Comparison of ENCODE assay signal across 21 cellular contexts in genomic region chr7:70733115-70733514, GRCh38.
"Had no signal": no experiment of that assay in that cellular context is flagged by ENCODE, and none has a peak within 500 bp of the region (broad histone marks: within the 10 kb centered on the region; RNA-seq: fewer than 3 reads in every experiment).

No MANE protein-coding gene starts in this region.

- H3K4me1 ChIP-seq: pancreas had no signal

- H3K27me3 ChIP-seq: esophagus muscularis mucosa, pancreas, stomach, thyroid gland had no signal

- H3K9me3 Mint-ChIP-seq: immature natural killer cell; natural killer cell treated with Interleukin-12 subunit alpha and Interleukin-12 subunit beta and Interleukin-15 and Interleukin-18, amount 100 ng/mL, for 72 hours; stimulated activated effector memory CD8-positive, alpha-beta T cell treated with anti-CD3 and anti-CD28 coated beads, Interleukin-12 subunit alpha, Interleukin-12 subunit beta, amount 100 ng/mL, for 72 hours had no signal

- H3K27me3 Mint-ChIP-seq: naive B cell; natural killer cell treated with Interleukin-12 subunit alpha and Interleukin-12 subunit beta and Interleukin-15 and Interleukin-18, amount 100 ng/mL, for 72 hours had no signal

- DNase-seq: dermis blood vessel endothelial cell; effector memory CD4-positive, alpha-beta T cell; hypothalamus; immature natural killer cell; left ventricle myocardium superior; lower lobe of right lung; naive B cell; pancreas; stimulated activated CD4-positive, alpha-beta T cell treated with anti-CD3 and anti-CD28 coated beads, Interleukin-2, amount 100 ng/mL, for 24 hours; stimulated activated CD4-positive, alpha-beta T cell treated with anti-CD3 and anti-CD28 coated beads, Interleukin-4, amount 100 ng/mL, for 24 hours; stimulated activated naive CD4-positive, alpha-beta T cell treated with Interleukin-2 at 50 U/mL for 16 hours; stomach; thyroid gland; trophoblast cell had no signal

- H3K9me3 ChIP-seq: esophagus muscularis mucosa, lower lobe of right lung, neutrophil, pancreas, stomach, thyroid gland had no signal

- ATAC-seq: left ventricle myocardium superior; lower lobe of right lung; natural killer cell treated with Interleukin-12 subunit alpha and Interleukin-12 subunit beta and Interleukin-15 and Interleukin-18, amount 100 ng/mL, for 72 hours; pancreas; sciatic nerve; stimulated activated effector memory CD8-positive, alpha-beta T cell treated with anti-CD3 and anti-CD28 coated beads, Interleukin-12 subunit alpha, Interleukin-12 subunit beta, amount 100 ng/mL, for 72 hours had no signal

- H3K4me3 ChIP-seq: coronary artery, esophagus muscularis mucosa, lower lobe of right lung, pancreas, stomach, thyroid gland had no signal

- H3K27ac ChIP-seq: coronary artery, esophagus muscularis mucosa, lower lobe of right lung, neutrophil, pancreas, stomach, thyroid gland had no signal

- H3K4me3 Mint-ChIP-seq: naive B cell; natural killer cell treated with Interleukin-12 subunit alpha and Interleukin-12 subunit beta and Interleukin-15 and Interleukin-18, amount 100 ng/mL, for 72 hours; neural crest cell; stimulated activated effector memory CD8-positive, alpha-beta T cell treated with anti-CD3 and anti-CD28 coated beads, Interleukin-12 subunit alpha, Interleukin-12 subunit beta, amount 100 ng/mL, for 72 hours had no signal

- H3K36me3 ChIP-seq: esophagus muscularis mucosa, lower lobe of right lung, neutrophil, pancreas, stomach, thyroid gland had no signal

- H3K36me3 Mint-ChIP-seq: natural killer cell treated with Interleukin-12 subunit alpha and Interleukin-12 subunit beta and Interleukin-15 and Interleukin-18, amount 100 ng/mL, for 72 hours; stimulated activated effector memory CD8-positive, alpha-beta T cell treated with anti-CD3 and anti-CD28 coated beads, Interleukin-12 subunit alpha, Interleukin-12 subunit beta, amount 100 ng/mL, for 72 hours had no signal
